Comparison of ENCODE assay signal across 18 cellular contexts in the genomic region with DNA sequence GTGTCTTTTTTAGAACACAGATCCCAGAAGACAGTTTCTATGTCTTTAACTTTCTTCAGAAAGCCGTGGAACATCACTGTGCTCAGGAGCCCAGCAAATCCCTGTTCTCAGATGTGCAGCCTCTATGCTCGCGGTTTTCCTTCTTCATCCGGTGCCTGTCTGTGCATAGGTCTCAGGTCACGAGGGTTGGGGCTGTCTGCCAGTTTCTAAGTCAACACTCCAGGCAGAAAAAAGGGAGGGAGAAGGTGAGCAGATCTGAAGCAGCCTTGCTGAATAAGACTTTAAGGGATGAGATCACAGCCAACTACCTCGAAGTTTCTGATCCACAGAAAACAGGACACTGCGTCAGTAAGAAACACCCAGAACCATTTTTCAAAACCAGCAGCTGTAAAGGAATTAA.
"Had no signal": no experiment of that assay in that cellular context is flagged by ENCODE, and none has a peak within 500 bp of the region (broad histone marks: within the 10 kb centered on the region; RNA-seq: fewer than 3 reads in every experiment).

No MANE protein-coding gene starts in this region.

- ATAC-seq: effector memory CD8-positive, alpha-beta T cell; left cardiac atrium; mucosa of descending colon; naive thymus-derived CD4-positive, alpha-beta T cell had no signal

- H3K4me3 ChIP-seq: mucosa of descending colon, ovary, sigmoid colon, spleen, upper lobe of left lung had no signal

- H3K27ac ChIP-seq: ovary, sigmoid colon, spleen, upper lobe of left lung had no signal

- DNase-seq: activated B cell treated with CpG ODN at 0.5 μM for 24 hours; activated CD4-positive, alpha-beta T cell treated with anti-CD3 and anti-CD28 coated beads, Interleukin-2, amount 10 ng/mL, durations not matched to agents 24 days and 14 days; activated naive CD4-positive, alpha-beta T cell; activated naive CD8-positive, alpha-beta T cell treated with anti-CD3 and anti-CD28 coated beads, Interleukin-2, amount 10 ng/mL, durations not matched to agents 7 days and 5 days; aorta; dermis blood vessel endothelial cell; effector memory CD8-positive, alpha-beta T cell; foreskin melanocyte; head of caudate nucleus; immature natural killer cell; left cardiac atrium; mammary epithelial cell; mucosa of descending colon; naive thymus-derived CD4-positive, alpha-beta T cell; ovary; sigmoid colon; spleen had no signal

- H3K27me3 ChIP-seq: ovary, upper lobe of left lung had no signal

- H3K9me3 ChIP-seq: mucosa of descending colon, ovary, sigmoid colon, spleen, upper lobe of left lung had no signal

- H3K36me3 ChIP-seq: ovary, sigmoid colon, spleen, upper lobe of left lung had no signal

- H3K4me1 ChIP-seq: sigmoid colon, spleen, upper lobe of left lung had no signal
